ENCODE assay signal across 11 cellular contexts in genomic region chr10:132563485-132564248, GRCh38.
DNase-seq lines count a peak whose midpoint lies in the region; ATAC-seq and TF ChIP-seq lines count a peak whose summit lies in the region.
"Had no signal": no experiment of that assay in that cellular context is flagged by ENCODE, and none has a peak within 500 bp of the region (broad histone marks: within the 10 kb centered on the region; RNA-seq: fewer than 3 reads in every experiment).

No MANE protein-coding gene starts in this region.

- H3K9me3 ChIP-seq in WERI-Rb-1 (ENCODE audit: severe bottlenecking): peaks cover 2% of the 10 kb centered on the region

- H3K4me3 ChIP-seq in WERI-Rb-1 (ENCODE audit: low read depth, low read length): no peak overlapping the region
- H3K4me3 ChIP-seq: K562 had no signal

- DNase-seq in islet precursor cell: peak; percentile 75
- no peak for DNase-seq in WERI-Rb-1
- no peak for DNase-seq in AML-193 (lab: John Stamatoyannopoulos, UW)
- no peak for DNase-seq in stimulated activated CD4-positive, alpha-beta T cell treated with anti-CD3 and anti-CD28 coated beads, Interleukin-4, amount 100 ng/mL, for 4 hours
- no peak for DNase-seq in NCI-H146 treated with DMSO at 0.1 percent for 48 hours (lab: John Stamatoyannopoulos, UW; ENCODE audit: unreplicated experiment)
- DNase-seq: foreskin keratinocyte, T-helper 1 cell had no signal

- peak; percentile 89 for ATAC-seq in GM21390 (IDR thresholded peaks at IDR 0.05; ENCODE audit: unreplicated experiment)
- ATAC-seq in HG03139 (IDR thresholded peaks at IDR 0.05; ENCODE audit: unreplicated experiment): peak; percentile 79
- ATAC-seq: foreskin keratinocyte, K562 had no signal

- no peak overlapping the region for H3K27ac ChIP-seq in WERI-Rb-1
- H3K27ac ChIP-seq: foreskin keratinocyte had no signal

- TF ChIP-seq CTCF in GM12873 (IDR thresholded peaks at IDR 0.05; ENCODE audit: insufficient read depth, low read depth, low read length, missing control alignments): peak; percentile 34
- TF ChIP-seq CTCF in WERI-Rb-1 (IDR thresholded peaks at IDR 0.05; ENCODE audit: low read depth, low read length): no peak

- no peaks in the 10 kb centered on the region for H3K36me3 ChIP-seq in WERI-Rb-1

- no peaks in the 10 kb centered on the region for H3K27me3 ChIP-seq in WERI-Rb-1 (ENCODE audit: insufficient read depth, low read depth, severe bottlenecking)
- H3K27me3 ChIP-seq: foreskin keratinocyte had no signal
